23 cellular contexts compared by ENCODE assay signal in the genomic region with DNA sequence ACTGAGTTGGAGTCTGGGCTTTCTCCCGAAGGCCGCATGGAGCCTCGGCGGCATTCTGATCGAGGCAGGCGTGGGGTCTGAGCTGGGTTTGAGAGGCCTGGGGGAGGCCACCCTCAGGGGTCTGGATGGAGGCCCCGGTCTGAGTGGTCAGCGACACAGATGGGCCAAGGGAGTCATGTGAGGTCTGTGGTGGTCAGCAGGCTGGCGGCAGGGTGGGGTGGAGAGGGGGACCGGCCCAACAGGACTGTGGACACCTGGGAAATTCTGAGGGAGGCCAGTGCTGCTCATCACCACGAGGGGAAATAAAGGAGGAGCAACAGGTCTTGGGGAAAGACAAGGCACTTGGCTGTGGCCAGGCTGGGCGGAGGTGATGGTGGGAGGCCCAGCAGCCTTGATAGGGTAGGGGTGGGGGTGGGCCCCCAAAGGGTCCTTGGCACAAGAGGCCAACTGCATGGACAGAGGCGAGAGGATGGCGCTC.
"Had no signal": no experiment of that assay in that cellular context is flagged by ENCODE, and none has a peak within 500 bp of the region (broad histone marks: within the 10 kb centered on the region; RNA-seq: fewer than 3 reads in every experiment).

No MANE protein-coding gene starts in this region.

- H3K9me3 ChIP-seq: colonic mucosa, right atrium auricular region, upper lobe of left lung had no signal

- H3K36me3 ChIP-seq: colonic mucosa had no signal

- H3K9me3 Mint-ChIP-seq: activated naive CD4-positive, alpha-beta T cell treated with anti-CD3 and anti-CD28 coated beads, Interleukin-2, amount 50 U/mL, for 72 hours; activated T-cell treated with anti-CD3 and anti-CD28 coated beads, Interleukin-2, amount 50 U/mL, for 4 hours; brain; nephron; stimulated activated naive CD8-positive, alpha-beta T cell treated with anti-CD3 and anti-CD28 coated beads, Interleukin-15, amount 100 ng/mL, for 72 hours had no signal

- FAIRE-seq: endothelial cell of umbilical vein, small intestine had no signal

- H3K27me3 Mint-ChIP-seq: activated CD8-positive, alpha-beta memory T cell treated with anti-CD3 and anti-CD28 coated beads, Interleukin-2, amount 10 ng/mL, durations not matched to agents 7 days and 5 days had no signal

- DNase-seq: activated CD4-positive, alpha-beta T cell treated with anti-CD3 and anti-CD28 coated beads, Interleukin-2, amount 50 U/mL, for 48 hours; activated CD4-positive, CD25-positive, alpha-beta regulatory T cell treated with anti-CD3 and anti-CD28 coated beads, Interleukin-2, amount 50 U/mL, for 72 hours; activated CD8-positive, alpha-beta memory T cell treated with anti-CD3 and anti-CD28 coated beads, Interleukin-2, amount 10 ng/mL, durations not matched to agents 7 days and 5 days; activated effector memory CD4-positive, alpha-beta T cell treated with Interleukin-2 at 50 U/mL for 16 hours; activated T-cell treated with anti-CD3 and anti-CD28 coated beads, Interleukin-2, amount 50 U/mL, for 4 hours; amniotic stem cell; central memory CD4-positive, alpha-beta T cell; colonic mucosa; foreskin fibroblast; kidney glomerular epithelial cell; left ventricle myocardium superior; nucleus accumbens; small intestine; stimulated activated CD4-positive, alpha-beta T cell treated with anti-CD3 and anti-CD28 coated beads, Interleukin-4, amount 100 ng/mL, for 4 hours; stimulated activated CD8-positive, alpha-beta memory T cell treated with anti-CD3 and anti-CD28 coated beads, Interleukin-4, amount 100 ng/mL, for 48 hours; stimulated activated naive CD8-positive, alpha-beta T cell treated with anti-CD3 and anti-CD28 coated beads, Interleukin-15, amount 100 ng/mL, for 72 hours; T-helper 9 cell had no signal

- H3K27ac Mint-ChIP-seq: activated CD8-positive, alpha-beta memory T cell treated with anti-CD3 and anti-CD28 coated beads, Interleukin-2, amount 10 ng/mL, durations not matched to agents 7 days and 5 days; nephron had no signal

- ATAC-seq: activated CD8-positive, alpha-beta memory T cell treated with anti-CD3 and anti-CD28 coated beads, Interleukin-2, amount 10 ng/mL, durations not matched to agents 7 days and 5 days; activated naive CD4-positive, alpha-beta T cell treated with anti-CD3 and anti-CD28 coated beads, Interleukin-2, amount 50 U/mL, for 72 hours; activated T-cell treated with anti-CD3 and anti-CD28 coated beads, Interleukin-2, amount 50 U/mL, for 4 hours; left ventricle myocardium superior; stimulated activated naive CD8-positive, alpha-beta T cell treated with anti-CD3 and anti-CD28 coated beads, Interleukin-15, amount 100 ng/mL, for 72 hours had no signal

- H3K4me1 ChIP-seq: colonic mucosa had no signal

- H3K27ac ChIP-seq: colonic mucosa, right atrium auricular region had no signal

- H3K4me3 Mint-ChIP-seq: activated CD8-positive, alpha-beta memory T cell treated with anti-CD3 and anti-CD28 coated beads, Interleukin-2, amount 10 ng/mL, durations not matched to agents 7 days and 5 days; activated T-cell treated with anti-CD3 and anti-CD28 coated beads, Interleukin-2, amount 50 U/mL, for 4 hours; brain; nephron; stimulated activated naive CD8-positive, alpha-beta T cell treated with anti-CD3 and anti-CD28 coated beads, Interleukin-15, amount 100 ng/mL, for 72 hours had no signal

- H3K27me3 ChIP-seq: colonic mucosa, right atrium auricular region, upper lobe of left lung had no signal

- H3K4me3 ChIP-seq: colonic mucosa, right atrium auricular region, upper lobe of left lung had no signal

- H3K4me1 Mint-ChIP-seq: activated CD8-positive, alpha-beta memory T cell treated with anti-CD3 and anti-CD28 coated beads, Interleukin-2, amount 10 ng/mL, durations not matched to agents 7 days and 5 days; brain; stimulated activated naive CD8-positive, alpha-beta T cell treated with anti-CD3 and anti-CD28 coated beads, Interleukin-15, amount 100 ng/mL, for 72 hours had no signal

- H3K36me3 Mint-ChIP-seq: activated naive CD4-positive, alpha-beta T cell treated with anti-CD3 and anti-CD28 coated beads, Interleukin-2, amount 50 U/mL, for 72 hours had no signal
